13 cellular contexts compared by ENCODE assay signal in genomic region chr1:165116732-165117131, GRCh38.
DNase-seq lines count a peak whose midpoint lies in the region; FAIRE-seq and TF ChIP-seq lines count a peak whose summit lies in the region.
"Had no signal": no experiment of that assay in that cellular context is flagged by ENCODE, and none has a peak within 500 bp of the region (broad histone marks: within the 10 kb centered on the region; RNA-seq: fewer than 3 reads in every experiment).

No MANE protein-coding gene starts in this region.

- FAIRE-seq in frontal cortex (lab: Jason Lieb, UNC) = no peak

- TF ChIP-seq CTCF in AG09309 (IDR thresholded peaks at IDR 0.05; ENCODE audit: control insufficient read depth, insufficient read depth, low read depth, low read length, missing control alignments) = no peak
- no peak for TF ChIP-seq CTCF in astrocyte of the cerebellum (IDR thresholded peaks at IDR 0.05; ENCODE audit: low read depth, low read length, missing control alignments)

- in situ Hi-C loops in astrocyte of the cerebellum (cut with HindIII; ENCODE audit: low sequenced_read_pairs) = no loop called here

- H3K4me3 ChIP-seq in AG09309 (ENCODE audit: control insufficient read depth, low read depth, low read length) (no peak overlapping the region), astrocyte of the cerebellum (ENCODE audit: low read depth, low read length) (no peak overlapping the region)

- peak; percentile 14 for DNase-seq in AG09309 (ENCODE audit: low read depth)
- peak; percentile 90 for DNase-seq in HT1080 (ENCODE audit: low read depth)
- peak; percentile 59 for DNase-seq in astrocyte of the cerebellum (ENCODE audit: low read depth)
- DNase-seq in kidney tubule cell (ENCODE audit: low spot score) = peak; percentile 97
- no peak for DNase-seq in frontal cortex (ENCODE audit: low spot score in 2 of 2)
- DNase-seq in OCI-M1 (lab: John Stamatoyannopoulos, UW) = no peak
- DNase-seq in HuH-7.5 (ENCODE audit: low spot score) = no peak
- no peak for DNase-seq in Kasumi-1 (lab: John Stamatoyannopoulos, UW)
- DNase-seq: activated CD4-positive, alpha-beta memory T cell treated with anti-CD3 and anti-CD28 coated beads, Interleukin-2, amount 10 ng/mL, durations not matched to agents 7 days and 5 days; activated naive CD4-positive, alpha-beta T cell treated with anti-CD3 and anti-CD28 coated beads for 36 hours; NCI-H1048; stimulated activated CD4-positive, alpha-beta T cell treated with anti-CD3 and anti-CD28 coated beads, Interleukin-15, amount 100 ng/mL, for 24 hours; T-helper 17 cell had no signal

Comparison
In these comparisons a context has a peak if more than half of its experiments do, and no peak if none do; other contexts are left out.
1. DNase-seq: peak in AG09309 (single experiment), HT1080 (single experiment), astrocyte of the cerebellum (single experiment) and kidney tubule cell (single experiment); none in frontal cortex (0 of 2), OCI-M1 (single experiment), HuH-7.5 (single experiment) and Kasumi-1 (0 of 2).